ENCODE assay signal across 8 cellular contexts in genomic region chr3:133490468-133491351, GRCh38.
DNase-seq lines count a peak whose midpoint lies in the region; ATAC-seq and TF ChIP-seq lines count a peak whose summit lies in the region.

No MANE protein-coding gene starts in this region.

- H3K4me3 Mint-ChIP-seq in mesothelial cell of epicardium, result no peak overlapping the region

- H3K27ac Mint-ChIP-seq in mesothelial cell of epicardium, result no peak overlapping the region

- no peak overlapping the region for H3K4me3 ChIP-seq in duodenal mucosa (ENCODE audit: low read depth in 1 of 2, low read length in 2 of 2)

- DNase-seq in T follicular helper cell (ENCODE audit: low read depth) (peak; percentile 20), dedifferentiated amniotic fluid mesenchymal stem cell (ENCODE audit: extremely low spot score) (no peak), mesothelial cell of epicardium (ENCODE audit: low spot score in 2 of 2, unreplicated experiment in 2 of 2) (no peak), DMS114 treated with DMSO at 0.1 percent for 48 hours (lab: John Stamatoyannopoulos, UW; ENCODE audit: unreplicated experiment) (no peak), anterior cingulate cortex (lab: John Stamatoyannopoulos, UW) (no peak)

- H3K4me1 ChIP-seq in duodenal mucosa (ENCODE audit: control insufficient read depth in 1 of 2, insufficient read depth in 2 of 2, low read length in 2 of 2), result peaks cover 0 to 14% of the 10 kb centered on the region in 2 donors

- TF ChIP-seq POLR2A in GM10847 (IDR thresholded peaks at IDR 0.05; ENCODE audit: extremely low read depth, insufficient read length), result peak; percentile 43

- ATAC-seq in GM21825 (IDR thresholded peaks at IDR 0.05; ENCODE audit: unreplicated experiment), result peak; percentile 83

- peaks cover 4% of the 10 kb centered on the region for H3K9me3 Mint-ChIP-seq in mesothelial cell of epicardium

- no peaks in the 10 kb centered on the region for H3K27me3 ChIP-seq in duodenal mucosa (ENCODE audit: control insufficient read depth in 1 of 2, insufficient read depth in 2 of 2, low read length in 2 of 2)

- no peaks in the 10 kb centered on the region for H3K27me3 Mint-ChIP-seq in mesothelial cell of epicardium (ENCODE audit: low read depth)

- no peaks in the 10 kb centered on the region for H3K36me3 ChIP-seq in duodenal mucosa (ENCODE audit: control insufficient read depth in 1 of 2, insufficient read depth in 2 of 2, low read length in 2 of 2)

- H3K9ac ChIP-seq in duodenal mucosa (ENCODE audit: low read depth in 1 of 2, low read length in 2 of 2), result peak overlapping the region; percentile 21 to 26

- peak overlapping the region; percentile 13 for H3K27ac ChIP-seq in duodenal mucosa (ENCODE audit: low read depth, low read length)

- H3K36me3 Mint-ChIP-seq in mesothelial cell of epicardium, result peaks cover 3% of the 10 kb centered on the region

- H3K9me3 ChIP-seq in duodenal mucosa (ENCODE audit: control insufficient read depth in 1 of 2, low read length in 2 of 2), result peaks cover 4 to 6% of the 10 kb centered on the region in 2 donors

- no peak for TF ChIP-seq CTCF in mesothelial cell of epicardium (IDR thresholded peaks at IDR 0.05; ENCODE audit: unreplicated experiment)

- H3K4me1 Mint-ChIP-seq in mesothelial cell of epicardium, result peaks cover 12% of the 10 kb centered on the region
